11 cellular contexts compared by ENCODE assay signal in genomic region chr10:11355625-11356024, GRCh38.
"Had no signal": no experiment of that assay in that cellular context is flagged by ENCODE, and none has a peak within 500 bp of the region (broad histone marks: within the 10 kb centered on the region; RNA-seq: fewer than 3 reads in every experiment).

No MANE protein-coding gene starts in this region.

- H3K4me3 ChIP-seq: ascending aorta, hepatocyte, left lung, stomach had no signal

- H3K27me3 ChIP-seq: ascending aorta, hepatocyte, left lung, stomach had no signal

- H3K4me3 Mint-ChIP-seq: activated CD4-positive, alpha-beta T cell treated with anti-CD3 and anti-CD28 coated beads, Interleukin-2, amount 10 ng/mL, durations not matched to agents 7 days and 5 days; activated naive CD8-positive, alpha-beta T cell treated with anti-CD3 and anti-CD28 coated beads, Interleukin-2, amount 50 U/mL, for 24 hours; activated T-helper 1 cell treated with anti-CD3 and anti-CD28 coated beads, Interleukin-12 subunit alpha, Interleukin-12 subunit beta, Interleukin-2, Interleukin-4 antibody, amounts not matched to agents 30 ng/mL and 10 ng/mL and 1 ng/mL, durations not matched to agents 14 hours and 24 hours and 36 hours; nephron had no signal

- H3K4me2 ChIP-seq: hepatocyte had no signal

- H3K4me1 ChIP-seq: ascending aorta, stomach had no signal

- H3K27ac ChIP-seq: ascending aorta, hepatocyte, left lung, stomach had no signal

- DNase-seq: activated CD4-positive, alpha-beta T cell treated with anti-CD3 and anti-CD28 coated beads, Interleukin-2, amount 10 ng/mL, durations not matched to agents 7 days and 5 days; activated naive CD4-positive, alpha-beta T cell treated with Interleukin-2 at 50 U/mL for 16 hours; activated naive CD8-positive, alpha-beta T cell treated with anti-CD3 and anti-CD28 coated beads, Interleukin-2, amount 50 U/mL, for 24 hours; left lung; stimulated activated CD4-positive, alpha-beta T cell treated with anti-CD3 and anti-CD28 coated beads, Interleukin-12 subunit alpha, Interleukin-12 subunit beta, amount 100 ng/mL, for 4 hours; stimulated activated CD4-positive, alpha-beta T cell treated with anti-CD3 and anti-CD28 coated beads, Interleukin-2, amount 100 ng/mL, for 24 hours; stomach had no signal

- H3K36me3 ChIP-seq: ascending aorta, left lung, stomach had no signal

- H3K27me3 Mint-ChIP-seq: activated CD4-positive, alpha-beta T cell treated with anti-CD3 and anti-CD28 coated beads, Interleukin-2, amount 10 ng/mL, durations not matched to agents 7 days and 5 days; activated naive CD8-positive, alpha-beta T cell treated with anti-CD3 and anti-CD28 coated beads, Interleukin-2, amount 50 U/mL, for 24 hours had no signal

- H3K27ac Mint-ChIP-seq: activated CD4-positive, alpha-beta T cell treated with anti-CD3 and anti-CD28 coated beads, Interleukin-2, amount 10 ng/mL, durations not matched to agents 7 days and 5 days; activated naive CD8-positive, alpha-beta T cell treated with anti-CD3 and anti-CD28 coated beads, Interleukin-2, amount 50 U/mL, for 24 hours; activated T-helper 1 cell treated with anti-CD3 and anti-CD28 coated beads, Interleukin-12 subunit alpha, Interleukin-12 subunit beta, Interleukin-2, Interleukin-4 antibody, amounts not matched to agents 30 ng/mL and 10 ng/mL and 1 ng/mL, durations not matched to agents 14 hours and 24 hours and 36 hours; nephron had no signal

- H3K79me2 ChIP-seq: hepatocyte had no signal

- H2AFZ ChIP-seq: hepatocyte had no signal

- ATAC-seq: activated naive CD8-positive, alpha-beta T cell treated with anti-CD3 and anti-CD28 coated beads, Interleukin-2, amount 50 U/mL, for 24 hours; left lung had no signal

- H3K9me3 ChIP-seq: ascending aorta had no signal

- H3K4me1 Mint-ChIP-seq: activated CD4-positive, alpha-beta T cell treated with anti-CD3 and anti-CD28 coated beads, Interleukin-2, amount 10 ng/mL, durations not matched to agents 7 days and 5 days had no signal
